3 cellular contexts compared by ENCODE assay signal in genomic region chr11:126414615-126415014, GRCh38.
TF ChIP-seq lines count a peak whose summit lies in the region.

No MANE protein-coding gene starts in this region.

TF ChIP-seq in liver, 16 proteins besides CTCF, POLR2A, EP300 and RAD21:
- no peak for TF ChIP-seq YY1 (IDR thresholded peaks at IDR 0.05)
- no peak for TF ChIP-seq FOXA1 (IDR thresholded peaks at IDR 0.05)
- TF ChIP-seq MAX (IDR thresholded peaks at IDR 0.05): no peak
- no peak for TF ChIP-seq RXRA (IDR thresholded peaks at IDR 0.05)
- TF ChIP-seq REST (IDR thresholded peaks at IDR 0.05): no peak
- TF ChIP-seq ZBTB33 (IDR thresholded peaks at IDR 0.05): no peak
- no peak for TF ChIP-seq HNF4A (conservative IDR thresholded peaks at IDR 0.05)
- TF ChIP-seq ATF3 (IDR thresholded peaks at IDR 0.05): no peak
- no peak for TF ChIP-seq TAF1 (conservative IDR thresholded peaks at IDR 0.05)
- no peak for TF ChIP-seq HNF4G (IDR thresholded peaks at IDR 0.05)
- TF ChIP-seq GABPA (IDR thresholded peaks at IDR 0.05 in 1 of 2, conservative IDR thresholded peaks at IDR 0.05 in 1 of 2): no peak
- TF ChIP-seq FOXA2 (IDR thresholded peaks at IDR 0.05): no peak
- TF ChIP-seq EGR1 (IDR thresholded peaks at IDR 0.05; ENCODE audit: low read depth in 2 of 2): no peak
- TF ChIP-seq SP1 (IDR thresholded peaks at IDR 0.05): no peak
- TF ChIP-seq JUND (IDR thresholded peaks at IDR 0.05): no peak
- no peak for TF ChIP-seq NR2F2 (IDR thresholded peaks at IDR 0.05)
TF ChIP-seq in liver: peak in this region for 0.

TF ChIP-seq in HepG2, 621 proteins besides CTCF, POLR2A, EP300 and RAD21:
- TF ChIP-seq JARID2 (CRISPR knock-in tag; IDR thresholded peaks at IDR 0.05; ENCODE audit: insufficient replicate concordance) (no peak), ZSCAN22 (CRISPR knock-in tag; IDR thresholded peaks at IDR 0.05) (no peak), KLF15 (CRISPR knock-in tag; IDR thresholded peaks at IDR 0.05; ENCODE audit: borderline replicate concordance) (no peak), HCFC1 (IDR thresholded peaks at IDR 0.05; ENCODE audit: low read depth, low read length) (no peak), HNF4G (IDR thresholded peaks at IDR 0.05; ENCODE audit: borderline replicate concordance, low read depth, low read length) (no peak), HNF4G (CRISPR knock-in tag; IDR thresholded peaks at IDR 0.05; ENCODE audit: borderline replicate concordance, low read depth) (no peak), ZNF10 (CRISPR knock-in tag; IDR thresholded peaks at IDR 0.05; ENCODE audit: borderline replicate concordance, low read depth) (no peak), ZNF556 (CRISPR knock-in tag; IDR thresholded peaks at IDR 0.05; ENCODE audit: borderline replicate concordance) (no peak)

TF ChIP-seq in HEK293T, 16 proteins besides CTCF, POLR2A, EP300 and RAD21:
- TF ChIP-seq FOXA1 (IDR thresholded peaks at IDR 0.05) (no peak), PKNOX1 (IDR thresholded peaks at IDR 0.05) (no peak), CTBP1 (IDR thresholded peaks at IDR 0.05; ENCODE audit: borderline replicate concordance) (no peak), ZNF384 (IDR thresholded peaks at IDR 0.05) (no peak), FOXM1 (IDR thresholded peaks at IDR 0.05; ENCODE audit: borderline replicate concordance) (no peak), ARNT (IDR thresholded peaks at IDR 0.05) (no peak), NFRKB (IDR thresholded peaks at IDR 0.05) (no peak), BHLHE40 (IDR thresholded peaks at IDR 0.05; ENCODE audit: borderline replicate concordance) (no peak), ELF4 (IDR thresholded peaks at IDR 0.05) (no peak), FOXK2 (IDR thresholded peaks at IDR 0.05) (no peak)
TF ChIP-seq in HEK293T: peak in this region for 0.
